ENCODE assay signal across 8 cellular contexts in the genomic region with DNA sequence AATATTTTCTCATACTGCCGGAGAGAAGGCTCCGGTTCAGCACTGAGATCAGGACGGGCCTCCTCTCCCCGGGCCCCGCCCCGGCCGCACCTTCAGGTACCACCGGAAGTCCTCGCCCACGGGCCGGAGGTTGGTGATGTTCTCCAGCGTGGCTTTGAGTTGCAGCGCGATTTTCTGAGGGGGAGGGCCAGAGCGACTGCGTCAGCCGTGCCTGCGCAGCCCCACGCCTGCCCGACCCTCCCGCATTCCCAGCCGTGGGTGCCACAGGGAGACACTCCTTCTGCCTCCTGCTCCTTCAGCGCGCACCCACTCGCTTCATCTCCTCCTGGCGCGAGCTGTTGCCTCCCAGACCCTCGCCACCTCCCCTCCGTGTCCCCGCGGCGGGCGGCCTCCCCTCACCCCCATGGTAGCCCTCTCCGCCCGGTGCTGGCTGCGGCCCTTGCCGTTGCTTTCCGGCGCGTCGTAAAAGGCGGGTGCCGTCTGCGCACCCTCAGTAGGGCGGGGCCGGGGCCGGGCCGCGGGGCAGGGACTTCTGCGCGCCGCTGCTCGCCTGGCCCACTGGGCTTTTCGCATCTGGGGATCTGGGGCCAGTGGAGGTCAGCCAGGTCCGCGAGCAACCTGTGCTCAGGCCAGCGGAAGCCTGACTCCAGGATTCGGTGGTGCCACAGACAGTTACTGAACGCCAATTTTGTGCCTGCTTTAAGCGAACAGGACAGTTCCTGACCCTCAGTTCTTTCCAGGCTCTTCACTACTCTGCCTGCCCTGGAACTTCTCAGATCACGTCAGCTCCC. TPM values are rescaled to one million over a fixed set of nuclear protein-coding genes. Genes with fewer than 3 reads are reported as not detected.
DNase-seq lines count a peak whose midpoint lies in the region; ATAC-seq and TF ChIP-seq lines count a peak whose summit lies in the region.

A gene (minus strand): TSS at position 464 of the 791 bp plus-strand sequence. CDS start 59 bp downstream, at position 405.

- ATAC-seq in HG03432 (IDR thresholded peaks at IDR 0.05; ENCODE audit: unreplicated experiment), result peak; percentile 94
- peak; percentile 95 for ATAC-seq in activated CD4-positive, alpha-beta T cell treated with anti-CD3 and anti-CD28 coated beads for 36 hours

- no peaks in the 10 kb centered on the region for H3K9me3 Mint-ChIP-seq in activated CD4-positive, alpha-beta T cell treated with anti-CD3 and anti-CD28 coated beads for 36 hours (ENCODE audit: low read depth)

- peak within 1 kb of the TSS; percentile 87 for H3K4me3 Mint-ChIP-seq in activated CD4-positive, alpha-beta T cell treated with anti-CD3 and anti-CD28 coated beads for 36 hours

- no peak for TF ChIP-seq CTCF in choroid plexus epithelial cell (conservative IDR thresholded peaks at IDR 0.05; ENCODE audit: low read depth, low read length)

- H3K27me3 Mint-ChIP-seq in activated CD4-positive, alpha-beta T cell treated with anti-CD3 and anti-CD28 coated beads for 36 hours, result no peaks in the 10 kb centered on the region

- intact Hi-C loops in activated CD4-positive, alpha-beta T cell treated with anti-CD3 and anti-CD28 coated beads for 36 hours (cut with DNase I, micrococcal nuclease), result loop anchor here (1.0 to 10.0 kb wide), 12 partner anchors 18 to 1187 kb away; a partner anchor contains a TSS

- peaks cover 24% of the 10 kb centered on the region for H3K4me1 Mint-ChIP-seq in activated CD4-positive, alpha-beta T cell treated with anti-CD3 and anti-CD28 coated beads for 36 hours

- DNase-seq in AG20443 (ENCODE audit: low spot score), result peak; percentile 98
- DNase-seq in NCI-H510A (lab: John Stamatoyannopoulos, UW), result peak; percentile 93
- peak; percentile 98 for DNase-seq in activated CD4-positive, alpha-beta T cell treated with anti-CD3 and anti-CD28 coated beads for 36 hours
- DNase-seq in choroid plexus epithelial cell (ENCODE audit: low read depth), result peak; percentile 91
- DNase-seq in kidney glomerular epithelial cell (lab: John Stamatoyannopoulos, UW), result peak; percentile 93
- peak; percentile 77 to 90 for DNase-seq in stimulated activated CD4-positive, alpha-beta T cell treated with anti-CD3 and anti-CD28 coated beads, Interleukin-1b, Interleukin-23, amount 100 ng/mL, for 1 hour (ENCODE audit: low read depth in 2 of 2)

- peaks cover 11% of the 10 kb centered on the region for H3K36me3 Mint-ChIP-seq in activated CD4-positive, alpha-beta T cell treated with anti-CD3 and anti-CD28 coated beads for 36 hours (ENCODE audit: low read depth)

- POLR2A ChIA-PET in activated CD4-positive, alpha-beta T cell treated with anti-CD3 and anti-CD28 coated beads for 36 hours (lab: Charles Lee), result interaction anchor here (0.6 kb wide), 1 partner anchor 58 kb away, joined by 5 read pairs; no protein-coding TSS in a partner anchor

- TF ChIP-seq POLR2A in GM19099 (IDR thresholded peaks at IDR 0.05; ENCODE audit: extremely low read depth, insufficient read length, low read depth), result peak; percentile 98

- H3K27ac Mint-ChIP-seq in activated CD4-positive, alpha-beta T cell treated with anti-CD3 and anti-CD28 coated beads for 36 hours, result peak within 1 kb of the TSS; percentile 94

- H3K4me3 ChIP-seq in choroid plexus epithelial cell (ENCODE audit: low read depth, low read length), result peak within 1 kb of the TSS; percentile 81

- CTCF ChIA-PET in activated CD4-positive, alpha-beta T cell treated with anti-CD3 and anti-CD28 coated beads for 36 hours (lab: Charles Lee), result interaction anchor here (0.6 kb wide), 1 partner anchor 308 kb away, joined by 7 read pairs; no protein-coding TSS in a partner anchor

RNA-seq across cellular contexts. Expression of the gene that starts here (rescaled TPM):
- total RNA-seq in activated CD4-positive, alpha-beta T cell treated with anti-CD3 and anti-CD28 coated beads for 36 hours, result 10 to 100 TPM; 45.4 to 48.7 TPM

Comparison
In these comparisons a context has a peak if more than half of its experiments do, and no peak if none do; other contexts are left out.
1. Peak in every context shown above with its lines: DNase-seq, ATAC-seq and H3K4me3 ChIP-seq.